In genomic region chr7:155660758-155661093, GRCh38 we compare ENCODE assay signal across 15 cellular contexts. TPM values are rescaled to one million over a fixed set of nuclear protein-coding genes. Genes with fewer than 3 reads are reported as not detected.
DNase-seq lines count a peak whose midpoint lies in the region; ATAC-seq, FAIRE-seq and TF ChIP-seq lines count a peak whose summit lies in the region.
"Had no signal": no experiment of that assay in that cellular context is flagged by ENCODE, and none has a peak within 500 bp of the region (broad histone marks: within the 10 kb centered on the region; RNA-seq: fewer than 3 reads in every experiment).

No MANE protein-coding gene starts in this region.

- H3K27me3 ChIP-seq in SJSA1 (replicated peaks): no peaks in the 10 kb centered on the region
- H3K27me3 ChIP-seq in WERI-Rb-1 (ENCODE audit: insufficient read depth, low read depth, severe bottlenecking): no peaks in the 10 kb centered on the region
- H3K27me3 ChIP-seq: gastroesophageal sphincter had no signal

- TF ChIP-seq POLR2A in GM18505 (IDR thresholded peaks at IDR 0.05; ENCODE audit: borderline replicate concordance, extremely low read depth, insufficient read depth, insufficient read length): no peak
- TF ChIP-seq POLR2A in H54 (IDR thresholded peaks at IDR 0.05; ENCODE audit: low read depth, low read length): no peak

- H3K36me3 ChIP-seq in SJSA1 (peaks cover 14% of the 10 kb centered on the region), WERI-Rb-1 (peaks cover 8% of the 10 kb centered on the region)
- H3K36me3 ChIP-seq: gastroesophageal sphincter had no signal

- H3K9me3 ChIP-seq in SJSA1 (replicated peaks): no peaks in the 10 kb centered on the region
- no peaks in the 10 kb centered on the region for H3K9me3 ChIP-seq in WERI-Rb-1 (ENCODE audit: severe bottlenecking)
- H3K9me3 ChIP-seq: gastroesophageal sphincter had no signal

- FAIRE-seq in H54 (lab: Jason Lieb, UNC): no peak

- peaks cover 34% of the 10 kb centered on the region for H3K4me1 ChIP-seq in SJSA1 (replicated peaks)

- H3K4me3 ChIP-seq in SJSA1 (no peak overlapping the region), WERI-Rb-1 (ENCODE audit: low read depth, low read length) (no peak overlapping the region)
- H3K4me3 ChIP-seq: gastroesophageal sphincter had no signal

- H3K27ac ChIP-seq in SJSA1 (peak overlapping the region; percentile 72), WERI-Rb-1 (no peak overlapping the region; the same call in 1 of the 2 replicates)
- H3K27ac ChIP-seq: gastroesophageal sphincter had no signal

- ATAC-seq in GM18505 (IDR thresholded peaks at IDR 0.05; ENCODE audit: unreplicated experiment): peak; percentile 49
- peak; percentile 54 for ATAC-seq in GM19397 (IDR thresholded peaks at IDR 0.05; ENCODE audit: unreplicated experiment)
- ATAC-seq in HG02884 (IDR thresholded peaks at IDR 0.05; ENCODE audit: unreplicated experiment): peak; percentile 78
- ATAC-seq: gastroesophageal sphincter had no signal

- no peak for TF ChIP-seq CTCF in WERI-Rb-1 (IDR thresholded peaks at IDR 0.05; ENCODE audit: low read depth, low read length)

- no peak for DNase-seq in SJSA1 (ENCODE audit: low read depth in 1 of 2, low spot score in 2 of 2)
- no peak for DNase-seq in hepatic stellate cell (ENCODE audit: low spot score)
- DNase-seq in WERI-Rb-1: no peak
- DNase-seq in H54 (ENCODE audit: insufficient read length, low spot score): no peak
- no peak for DNase-seq in HK-2 (ENCODE audit: unreplicated experiment)
- DNase-seq: cerebellar nuclear complex; DMS79; HCEC 1CT; mesendoderm; NCI-H1436; stimulated activated naive CD4-positive, alpha-beta T cell treated with Interleukin-2 at 50 U/mL for 16 hours had no signal

RNA-seq across cellular contexts. Expression of gene RBM33, which starts 16.3 kb away (rescaled TPM):
- total RNA-seq in SJSA1 (2014; rRNA removed; shearing (Covaris generic)): 27.2 and 37.4 TPM in 2 replicates
